1 cellular context compared by ENCODE assay signal in genomic region chr1:156796340-156797097, GRCh38.
TF ChIP-seq lines count a peak whose summit lies in the region.

No MANE protein-coding gene starts in this region.

TF ChIP-seq in HEK293, 187 proteins besides CTCF, POLR2A, EP300 and RAD21 (continued from another document):
- TF ChIP-seq PRDM6 (tag by site-specific recombination; IDR thresholded peaks at IDR 0.05) (no peak), PRDM2 (tag by site-specific recombination; IDR thresholded peaks at IDR 0.05; ENCODE audit: borderline replicate concordance) (no peak), ZNF514 (tag by site-specific recombination; IDR thresholded peaks at IDR 0.05) (no peak), ZNF768 (tag by site-specific recombination; IDR thresholded peaks at IDR 0.05) (no peak), ZXDB (tag by site-specific recombination; IDR thresholded peaks at IDR 0.05) (no peak), ZNF37A (tag by site-specific recombination; IDR thresholded peaks at IDR 0.05) (no peak), ZNF639 (tag by site-specific recombination; IDR thresholded peaks at IDR 0.05) (peak; percentile 45; the same call in 1 of the 2 replicates), ZNF501 (tag by site-specific recombination; IDR thresholded peaks at IDR 0.05) (no peak), IKZF3 (tag by site-specific recombination; IDR thresholded peaks at IDR 0.05) (0 out of 2 replicates have a peak, but pooled peaks have one; percentile 21), ZNF624 (tag by site-specific recombination; IDR thresholded peaks at IDR 0.05) (no peak), ZNF223 (tag by site-specific recombination; IDR thresholded peaks at IDR 0.05) (no peak), ZNF248 (tag by site-specific recombination; IDR thresholded peaks at IDR 0.05) (no peak), ZNF114 (tag by site-specific recombination; IDR thresholded peaks at IDR 0.05) (no peak), ZNF324 (tag by site-specific recombination; IDR thresholded peaks at IDR 0.05) (no peak), ZNF571 (tag by site-specific recombination; IDR thresholded peaks at IDR 0.05) (no peak), ZNF366 (tag by site-specific recombination; conservative IDR thresholded peaks at IDR 0.05) (0 out of 2 replicates have a peak, but pooled peaks have one; percentile 12), ZNF626 (tag by site-specific recombination; IDR thresholded peaks at IDR 0.05) (no peak), ZNF488 (tag by site-specific recombination; IDR thresholded peaks at IDR 0.05) (no peak), ZNF837 (tag by site-specific recombination; IDR thresholded peaks at IDR 0.05) (no peak)
- TF ChIP-seq, protein P1, sequence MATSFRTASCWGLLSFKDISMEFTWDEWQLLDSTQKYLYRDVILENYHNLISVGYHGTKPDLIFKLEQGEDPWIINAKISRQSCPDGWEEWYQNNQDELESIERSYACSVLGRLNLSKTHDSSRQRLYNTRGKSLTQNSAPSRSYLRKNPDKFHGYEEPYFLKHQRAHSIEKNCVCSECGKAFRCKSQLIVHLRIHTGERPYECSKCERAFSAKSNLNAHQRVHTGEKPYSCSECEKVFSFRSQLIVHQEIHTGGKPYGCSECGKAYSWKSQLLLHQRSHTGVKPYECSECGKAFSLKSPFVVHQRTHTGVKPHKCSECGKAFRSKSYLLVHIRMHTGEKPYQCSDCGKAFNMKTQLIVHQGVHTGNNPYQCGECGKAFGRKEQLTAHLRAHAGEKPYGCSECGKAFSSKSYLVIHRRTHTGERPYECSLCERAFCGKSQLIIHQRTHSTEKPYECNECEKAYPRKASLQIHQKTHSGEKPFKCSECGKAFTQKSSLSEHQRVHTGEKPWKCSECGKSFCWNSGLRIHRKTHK (tag by site-specific recombination; IDR thresholded peaks at IDR 0.05), result no peak
